Comparison of ENCODE assay signal across 12 cellular contexts in genomic region chr3:62607287-62608029, GRCh38.
DNase-seq lines count a peak whose midpoint lies in the region; ATAC-seq and TF ChIP-seq lines count a peak whose summit lies in the region.
"Had no signal": no experiment of that assay in that cellular context is flagged by ENCODE, and none has a peak within 500 bp of the region (broad histone marks: within the 10 kb centered on the region; RNA-seq: fewer than 3 reads in every experiment).

No MANE protein-coding gene starts in this region.

- no peaks in the 10 kb centered on the region for H3K9me3 ChIP-seq in lung (ENCODE audit: control insufficient read depth in 2 of 2, insufficient read depth in 1 of 2, low read length in 1 of 2)
- H3K9me3 ChIP-seq: ascending aorta had no signal

- TF ChIP-seq CTCF in Calu3 (IDR thresholded peaks at IDR 0.05; ENCODE audit: unreplicated experiment), result no peak
- TF ChIP-seq CTCF in lung (IDR thresholded peaks at IDR 0.05; ENCODE audit: control extremely low read depth, extremely low read depth), result no peak
- TF ChIP-seq CTCF in CD14-positive monocyte (IDR thresholded peaks at IDR 0.05), result no peak

- H3K27me3 ChIP-seq in lung (ENCODE audit: control insufficient read depth, insufficient read depth), result no peaks in the 10 kb centered on the region
- H3K27me3 ChIP-seq: ascending aorta had no signal

- H3K4me3 ChIP-seq in lung, result no peak overlapping the region
- H3K4me3 ChIP-seq: ascending aorta had no signal

- H3K4me1 ChIP-seq in lung (ENCODE audit: control insufficient read depth in 2 of 2, insufficient read depth in 2 of 2, low read length in 2 of 2), result peaks cover 3 to 7% of the 10 kb centered on the region in 2 donors
- H3K4me1 ChIP-seq: parathyroid adenoma had no signal

- 50 to 79% methylated on average over 10 of the region's 10 CpGs for WGBS in lung, 2 donors

- H3K4me1 Mint-ChIP-seq in Calu3 (ENCODE audit: low read depth, unreplicated experiment) (peaks cover 38% of the 10 kb centered on the region), CD14-positive monocyte (no peaks in the 10 kb centered on the region)

- H3K9me3 Mint-ChIP-seq in Calu3 (ENCODE audit: low read depth, unreplicated experiment) (no peaks in the 10 kb centered on the region), CD14-positive monocyte (peaks cover 0 to 3% (median 0%) of the 10 kb centered on the region in 7 donors)

- H3K36me3 Mint-ChIP-seq in Calu3 (ENCODE audit: insufficient read depth, unreplicated experiment), result peaks cover 5% of the 10 kb centered on the region
- no peaks in the 10 kb centered on the region for H3K36me3 Mint-ChIP-seq in CD14-positive monocyte

- peak overlapping the region in 1 of 2 donors; percentile 89 for H3K27ac ChIP-seq in lung (ENCODE audit: low read depth in 1 of 2, low read length in 1 of 2)
- H3K27ac ChIP-seq: ascending aorta, parathyroid adenoma had no signal

- intact Hi-C loops in Calu3 (cut with micrococcal nuclease; ENCODE audit: unreplicated experiment), result no loop called here
- intact Hi-C loops in CD14-positive monocyte (cut with micrococcal nuclease), result no loop called here

- no peaks in the 10 kb centered on the region for H3K36me3 ChIP-seq in lung (ENCODE audit: control insufficient read depth in 2 of 2, insufficient read depth in 2 of 2, low read length in 2 of 2)
- H3K36me3 ChIP-seq: ascending aorta had no signal

- H3K27me3 Mint-ChIP-seq in Calu3 (ENCODE audit: unreplicated experiment) (no peaks in the 10 kb centered on the region), CD14-positive monocyte (ENCODE audit: low read depth in 3 of 3) (peaks cover 0 to 7% (median 5%) of the 10 kb centered on the region in 3 donors)

- CTCF ChIA-PET in Calu3 (lab: Charles Lee), result no interaction called here

- H3K27ac Mint-ChIP-seq in Calu3 (ENCODE audit: unreplicated experiment) (peak overlapping the region; percentile 50), CD14-positive monocyte (no peak overlapping the region)
- H3K27ac Mint-ChIP-seq: activated CD8-positive, alpha-beta T cell treated with anti-CD3 and anti-CD28 coated beads, Interleukin-2, amount 10 ng/mL, durations not matched to agents 7 days and 5 days had no signal

- H3K4me3 Mint-ChIP-seq in Calu3 (ENCODE audit: low read depth, unreplicated experiment) (no peak overlapping the region), CD14-positive monocyte (no peak overlapping the region)
- H3K4me3 Mint-ChIP-seq: activated CD8-positive, alpha-beta T cell treated with anti-CD3 and anti-CD28 coated beads, Interleukin-2, amount 10 ng/mL, durations not matched to agents 7 days and 5 days had no signal

- peak; percentile 33 for DNase-seq in Calu3
- peak; percentile 63 for DNase-seq in NCI-H2029 treated with DMSO at 0.1 percent for 48 hours (lab: John Stamatoyannopoulos, UW)
- DNase-seq in cerebellar cortex (ENCODE audit: low spot score), result peak; percentile 44
- DNase-seq in lung (ENCODE audit: low spot score), result peak; percentile 90
- no peak for DNase-seq in CD14-positive monocyte (ENCODE audit: low spot score)
- DNase-seq in central memory CD4-positive, alpha-beta T cell, result no peak
- DNase-seq: activated CD8-positive, alpha-beta T cell treated with anti-CD3 and anti-CD28 coated beads, Interleukin-2, amount 10 ng/mL, durations not matched to agents 7 days and 5 days; SHP77 had no signal

- BruUV-seq in Calu3 (replicated peaks; lab: Mats Ljungman, UMichigan), result no TSS peak

- peak; percentile 74 for ATAC-seq in lung (ENCODE audit: insufficient read depth, low FRiP score)
- ATAC-seq in GM21360 (IDR thresholded peaks at IDR 0.05; ENCODE audit: unreplicated experiment), result no peak
- no peak for ATAC-seq in HG02571 (IDR thresholded peaks at IDR 0.05; ENCODE audit: unreplicated experiment)
- ATAC-seq: activated CD8-positive, alpha-beta T cell treated with anti-CD3 and anti-CD28 coated beads, Interleukin-2, amount 10 ng/mL, durations not matched to agents 7 days and 5 days had no signal

Comparison
In these comparisons a context has a peak if more than half of its experiments do, and no peak if none do; other contexts are left out.
1. DNase-seq: peak in Calu3 (single experiment), NCI-H2029 treated with DMSO at 0.1 percent for 48 hours (single experiment), cerebellar cortex (single experiment) and lung (single experiment); none in CD14-positive monocyte (single experiment) and central memory CD4-positive, alpha-beta T cell (single experiment).